1 cellular context compared by ENCODE assay signal in genomic region chr1:66734531-66734930, GRCh38. TPM values are rescaled to one million over a fixed set of nuclear protein-coding genes. Genes with fewer than 3 reads are reported as not detected.
"Had no signal": no experiment of that assay in that cellular context is flagged by ENCODE, and none has a peak within 500 bp of the region (broad histone marks: within the 10 kb centered on the region; RNA-seq: fewer than 3 reads in every experiment).

No MANE protein-coding gene starts in this region.

RNA-seq across cellular contexts. Expression of gene DYNLT5, which starts 17.7 kb away (rescaled TPM):
- polyA plus RNA-seq: foreskin keratinocyte had no signal
